ENCODE assay signal across 9 cellular contexts in genomic region chr3:141336672-141337522, GRCh38. TPM values are rescaled to one million over a fixed set of nuclear protein-coding genes. Genes with fewer than 3 reads are reported as not detected.
DNase-seq lines count a peak whose midpoint lies in the region; ATAC-seq, FAIRE-seq and TF ChIP-seq lines count a peak whose summit lies in the region.
"Had no signal": no experiment of that assay in that cellular context is flagged by ENCODE, and none has a peak within 500 bp of the region (broad histone marks: within the 10 kb centered on the region; RNA-seq: fewer than 3 reads in every experiment).

No MANE protein-coding gene starts in this region.

- no peak for FAIRE-seq in HepG2 (lab: Jason Lieb, UNC)
- no peak for FAIRE-seq in frontal cortex (lab: Jason Lieb, UNC)

- no peaks in the 10 kb centered on the region for H3K36me3 Mint-ChIP-seq in MCF 10A (ENCODE audit: insufficient read depth, unreplicated experiment)

- dilution Hi-C loops in mammary epithelial cell (cut with HindIII; ENCODE audit: low sequenced_read_pairs) = no loop called here

- no peak for TF ChIP-seq EP300 in HepG2 (IDR thresholded peaks at IDR 0.05; ENCODE audit: low read depth in 2 of 2, low read length in 2 of 2)
- no peak for TF ChIP-seq EP300 in HepG2 (CRISPR knock-in tag; IDR thresholded peaks at IDR 0.05; ENCODE audit: borderline replicate concordance)

- BruUV-seq in mammary epithelial cell (replicated peaks; lab: Mats Ljungman, UMichigan) = no TSS peak
- BruUV-seq in MCF 10A (replicated peaks; lab: Mats Ljungman, UMichigan) = no TSS peak
- BruUV-seq in HepG2 (replicated peaks; lab: Mats Ljungman, UMichigan) = no TSS peak

- no peak for TF ChIP-seq RAD21 in HepG2 (CRISPR knock-in tag; IDR thresholded peaks at IDR 0.05)

- H3K9ac ChIP-seq in mammary epithelial cell (ENCODE audit: insufficient read depth, low read length) (no peak overlapping the region), HepG2 (ENCODE audit: insufficient read depth, low read depth, low read length) (no peak overlapping the region)
- H3K9ac ChIP-seq: BLaER1 had no signal

- H3K27me3 Mint-ChIP-seq in MCF 10A (ENCODE audit: insufficient read depth, unreplicated experiment) = no peaks in the 10 kb centered on the region

- in situ Hi-C loops in mammary epithelial cell (cut with MboI; ENCODE audit: low sequenced_read_pairs in 2 of 2) = no loop called here
- in situ Hi-C loops in HepG2 (cut with HindIII; ENCODE audit: extremely low pct_ligation_motif_present, low pct_unique_long_range_greater_than_20kb) = no loop called here

- peak; percentile 92 for ATAC-seq in HG03103 (IDR thresholded peaks at IDR 0.05; ENCODE audit: low read depth, unreplicated experiment)
- ATAC-seq in HepG2 = peak; percentile 50

- intact Hi-C loops in mammary epithelial cell (cut with micrococcal nuclease) = loop anchor here (2.0 kb wide), 1 partner anchor 30 kb away; no protein-coding TSS in a partner anchor
- intact Hi-C loops in MCF 10A (cut with micrococcal nuclease) = no loop called here
- intact Hi-C loops in HepG2 (cut with micrococcal nuclease; ENCODE audit: unreplicated experiment) = no loop called here

- WGBS in mammary epithelial cell (ENCODE audit: low coverage, missing lambda C conversion rate) = 62% methylated on average over 11 of the region's 12 CpGs
- WGBS in HepG2 (ENCODE audit: low lambda C conversion rate) = 39% methylated on average over 10 of the region's 12 CpGs

- no peaks in the 10 kb centered on the region for H3K36me3 ChIP-seq in mammary epithelial cell (ENCODE audit: insufficient read depth, low read length)
- H3K36me3 ChIP-seq in HepG2 (replicated peaks in 1 of 2; ENCODE audit: control insufficient read depth in 1 of 2, insufficient read depth in 2 of 2, low read length in 2 of 2) = no peaks in the 10 kb centered on the region
- no peaks in the 10 kb centered on the region for H3K36me3 ChIP-seq in BE2C
- H3K36me3 ChIP-seq: BLaER1 had no signal

- H3K4me1 Mint-ChIP-seq in MCF 10A (ENCODE audit: insufficient read depth, unreplicated experiment) = peaks cover 10% of the 10 kb centered on the region

- H3K79me2 ChIP-seq in mammary epithelial cell (ENCODE audit: insufficient read depth, low read length) (no peaks in the 10 kb centered on the region), HepG2 (ENCODE audit: insufficient read depth, low read length) (no peaks in the 10 kb centered on the region)

- TF ChIP-seq POLR2A in HepG2 (IDR thresholded peaks at IDR 0.05; ENCODE audit: insufficient read depth in 1 of 2, low read depth in 2 of 2, low read length in 2 of 2) = no peak

- H3K27ac ChIP-seq in mammary epithelial cell (ENCODE audit: insufficient read depth, low read depth, low read length) (peak overlapping the region; percentile 57), RWPE1 (no peak overlapping the region), HepG2 (ENCODE audit: extremely low read length, insufficient read depth, low read length) (no peak overlapping the region)
- H3K27ac ChIP-seq: BLaER1 had no signal

- H3K27ac Mint-ChIP-seq in MCF 10A (ENCODE audit: low read depth, unreplicated experiment) = no peak overlapping the region

- H3K4me2 ChIP-seq in mammary epithelial cell (ENCODE audit: insufficient read depth, low read depth, low read length) (peak overlapping the region; percentile 39), HepG2 (ENCODE audit: low read depth, low read length) (no peak overlapping the region)
- H3K4me2 ChIP-seq: BLaER1 had no signal

- H3K4me3 ChIP-seq in mammary epithelial cell (replicated peaks in 1 of 3; ENCODE audit: insufficient read depth in 1 of 3, low read depth in 2 of 3, low read length in 3 of 3) (no peak overlapping the region), HepG2 (replicated peaks in 1 of 3; ENCODE audit: insufficient read depth in 1 of 3, low read depth in 2 of 3, low read length in 3 of 3) (no peak overlapping the region), BE2C (ENCODE audit: low read depth, low read length) (no peak overlapping the region)
- H3K4me3 ChIP-seq: BLaER1 had no signal

- H3K4me3 Mint-ChIP-seq in MCF 10A (ENCODE audit: unreplicated experiment) = no peak overlapping the region

- peaks cover 19% of the 10 kb centered on the region for H3K4me1 ChIP-seq in mammary epithelial cell (ENCODE audit: insufficient read depth, low read length)
- peaks cover 40% of the 10 kb centered on the region for H3K4me1 ChIP-seq in HepG2 (ENCODE audit: insufficient read depth, low read length)
- H3K4me1 ChIP-seq in BE2C = peaks cover 11% of the 10 kb centered on the region

- TF ChIP-seq CTCF in mammary epithelial cell (conservative IDR thresholded peaks at IDR 0.05 in 1 of 2, IDR thresholded peaks at IDR 0.05 in 1 of 2; ENCODE audit: extremely low read depth in 1 of 2, insufficient read depth in 1 of 2, low read depth in 1 of 2, low read length in 2 of 2) (no peak), MCF 10A (IDR thresholded peaks at IDR 0.05; ENCODE audit: unreplicated experiment) (no peak), RWPE1 (conservative IDR thresholded peaks at IDR 0.05; ENCODE audit: low read depth) (no peak), HepG2 (CRISPR knock-in tag; IDR thresholded peaks at IDR 0.05) (no peak), BE2C (IDR thresholded peaks at IDR 0.05; ENCODE audit: low read depth, low read length) (no peak)

- CTCF ChIA-PET in mammary epithelial cell (lab: Charles Lee; ENCODE audit: low non-redundant PET) = interaction anchor here (0.5 to 0.6 kb wide), 5 partner anchors 15 to 808 kb away, joined by 3 to 6 read pairs (median 4); no protein-coding TSS in a partner anchor
- CTCF ChIA-PET in MCF 10A (lab: Yijun Ruan, JAX) = interaction anchor here (0.6 to 2.0 kb wide), 8 partner anchors 11 to 123 kb away, joined by 3 to 7 read pairs (median 4); no protein-coding TSS in a partner anchor
- CTCF ChIA-PET in RWPE1 (lab: Yijun Ruan, JAX) = interaction anchor here (0.6 to 0.8 kb wide), 4 partner anchors 24 to 201 kb away, joined by 3 to 4 read pairs (median 3); no protein-coding TSS in a partner anchor
- CTCF ChIA-PET in HepG2 (lab: Yijun Ruan, JAX; ENCODE audit: low intra/inter-chr PET ratio, low total read pairs) = no interaction called here

- H4K20me1 ChIP-seq in mammary epithelial cell (ENCODE audit: insufficient read depth, low read length) (no peaks in the 10 kb centered on the region), HepG2 (ENCODE audit: insufficient read depth, low read length) (no peaks in the 10 kb centered on the region)
- H4K20me1 ChIP-seq: BLaER1 had no signal

- H3K27me3 ChIP-seq in mammary epithelial cell (ENCODE audit: insufficient read depth, low read length) (no peaks in the 10 kb centered on the region), HepG2 (ENCODE audit: control insufficient read depth in 1 of 2, insufficient read depth in 2 of 2, low read length in 2 of 2) (no peaks in the 10 kb centered on the region), BE2C (no peaks in the 10 kb centered on the region)
- H3K27me3 ChIP-seq: BLaER1 had no signal

- H3K9me3 Mint-ChIP-seq in MCF 10A (ENCODE audit: unreplicated experiment) = peaks cover 16% of the 10 kb centered on the region

- DNase-seq in mammary epithelial cell = peak; percentile 92
- DNase-seq in MCF 10A (ENCODE audit: unreplicated experiment) = no peak
- peak; percentile 39 for DNase-seq in RWPE1 (ENCODE audit: low spot score)
- peak; percentile 56 for DNase-seq in HepG2 (ENCODE audit: low spot score)
- DNase-seq in BE2C = no peak
- no peak for DNase-seq in DMS79 treated with DMSO at 0.1 percent for 48 hours (lab: John Stamatoyannopoulos, UW)
- DNase-seq in frontal cortex (ENCODE audit: low spot score in 2 of 2) = no peak

- POLR2A ChIA-PET in MCF 10A (lab: Yijun Ruan, JAX) (interaction anchor here (0.7 to 1.4 kb wide), 3 partner anchors 12 to 1026 kb away, joined by 3 to 5 read pairs (median 3); no protein-coding TSS in a partner anchor), RWPE1 (lab: Yijun Ruan, JAX; ENCODE audit: low non-redundant PET) (no interaction called here), HepG2 (lab: Yijun Ruan, JAX) (no interaction called here)

- H3K9me3 ChIP-seq in mammary epithelial cell (replicated peaks; ENCODE audit: insufficient read depth, low read length) (no peaks in the 10 kb centered on the region), HepG2 (ENCODE audit: low read length) (no peaks in the 10 kb centered on the region), BE2C (no peaks in the 10 kb centered on the region)

- H2AFZ ChIP-seq in mammary epithelial cell (ENCODE audit: low read depth, low read length) (peak overlapping the region; percentile 31), HepG2 (ENCODE audit: low read length) (no peak overlapping the region)

TF ChIP-seq in HepG2, 621 proteins besides CTCF, POLR2A, EP300 and RAD21 (continues in another document):
- no peak for TF ChIP-seq ZNF670 (CRISPR knock-in tag; IDR thresholded peaks at IDR 0.05; ENCODE audit: borderline replicate concordance)

RNA-seq across cellular contexts. Expression of gene ZBTB38, which starts 31.4 kb away (rescaled TPM):
- total RNA-seq in mammary epithelial cell = 100 to 1,000 TPM in 1 of 2 donors, 10 to 100 TPM in 1; 64.7 to 110 TPM
- 33.8 TPM for polyA plus RNA-seq in mammary epithelial cell
- 57.1 TPM for polyA minus RNA-seq in mammary epithelial cell
- 168 and 186 TPM in 2 replicates for total RNA-seq in MCF 10A (2022)
- total RNA-seq in HepG2 (2016; rRNA removed; fragmentation: Illumina TruSeq; extraction: Trizol) = 51.7 and 77.9 TPM in 2 replicates
- 8.0 and 8.8 TPM in 2 replicates for total RNA-seq in HepG2 (2016; cell fraction: cytosol; rRNA removed; fragmentation: Illumina TruSeq; extraction: Trizol; ENCODE audit: low read depth)
- 47.2 and 73.5 TPM in 2 replicates for total RNA-seq in HepG2 (2016; cell fraction: insoluble cytoplasmic fraction; rRNA removed; fragmentation: Illumina TruSeq; extraction: Trizol)
- total RNA-seq in HepG2 (2016; cell fraction: membrane; rRNA removed; fragmentation: Illumina TruSeq; extraction: Trizol) = 24.0 and 25.0 TPM in 2 replicates
- total RNA-seq in HepG2 (2016; cell fraction: nucleus; rRNA removed; fragmentation: Illumina TruSeq; extraction: Trizol) = 50.9 and 56.2 TPM in 2 replicates
- polyA plus RNA-seq in HepG2 (2011; rRNA removed) = 20.4 and 26.8 TPM in 2 replicates
- polyA plus RNA-seq in HepG2 (2011; cell fraction: cytosol; rRNA removed) = 14.8 and 18.8 TPM in 2 replicates
- polyA plus RNA-seq in HepG2 (2011; cell fraction: nucleus; rRNA removed) = 26.0 and 30.5 TPM in 2 replicates
- polyA plus RNA-seq in HepG2 (2012) = 30.3 and 41.4 TPM in 2 replicates
- 0.80 and 1.00 TPM in 2 replicates for polyA plus RNA-seq in HepG2 (2016; cell fraction: cytosol; fragmentation: Illumina TruSeq; extraction: Trizol; ENCODE audit: low read depth)
- 32.5 and 33.4 TPM in 2 replicates for polyA plus RNA-seq in HepG2 (2016; cell fraction: insoluble cytoplasmic fraction; fragmentation: Illumina TruSeq; extraction: Trizol; ENCODE audit: low read depth)
- polyA plus RNA-seq in HepG2 (2016; cell fraction: membrane; fragmentation: Illumina TruSeq; extraction: Trizol; ENCODE audit: low read depth) = 2.7 and 3.4 TPM in 2 replicates
- polyA plus RNA-seq in HepG2 (2016; cell fraction: nucleus; fragmentation: Illumina TruSeq; extraction: Trizol; ENCODE audit: insufficient read depth, low read depth) = 35.8 and 35.9 TPM in 2 replicates
- 48.8 and 66.3 TPM in 2 replicates for polyA minus RNA-seq in HepG2 (2011; rRNA and poly(A)+ RNA removed; ENCODE audit: low replicate concordance)
- 52.1 and 52.3 TPM in 2 replicates for polyA minus RNA-seq in HepG2 (2011; cell fraction: cytosol; rRNA and poly(A)+ RNA removed)
- polyA minus RNA-seq in HepG2 (2011; cell fraction: nucleus; rRNA and poly(A)+ RNA removed) = 130 and 149 TPM in 2 replicates
- polyA plus RNA-seq in BE2C (2012; ENCODE audit: insufficient read depth, insufficient read length, low read depth) = 45.6 TPM
- 149 TPM for total RNA-seq in frontal cortex

Comparison
In these comparisons a context has a peak if more than half of its experiments do, and no peak if none do; other contexts are left out.
1. DNase-seq: peak in mammary epithelial cell (single experiment), RWPE1 (single experiment) and HepG2 (single experiment); none in MCF 10A (single experiment), BE2C (single experiment), DMS79 treated with DMSO at 0.1 percent for 48 hours (single experiment) and frontal cortex (0 of 2).